15 cellular contexts compared by ENCODE assay signal in the genomic region with DNA sequence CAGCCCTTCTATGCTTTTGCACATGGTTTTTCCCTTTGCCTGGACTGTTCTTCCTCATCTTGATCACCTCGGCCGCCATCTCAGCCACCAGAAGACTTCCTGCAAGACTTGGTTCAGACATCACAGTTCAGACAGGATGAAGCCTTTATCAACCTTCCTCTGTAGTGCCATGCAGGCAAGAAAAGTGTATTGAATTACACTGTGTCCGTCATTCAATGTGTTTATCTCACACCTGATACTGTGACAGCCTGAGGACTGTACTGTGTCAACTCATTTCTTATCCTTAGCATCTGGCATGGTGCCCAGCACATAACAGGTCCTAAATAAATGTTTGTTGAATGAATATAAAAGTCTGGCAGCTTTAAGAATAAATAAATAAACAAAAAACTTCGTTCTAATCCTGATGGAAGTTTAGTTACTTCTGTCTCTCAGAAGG.
"Had no signal": no experiment of that assay in that cellular context is flagged by ENCODE, and none has a peak within 500 bp of the region (broad histone marks: within the 10 kb centered on the region; RNA-seq: fewer than 3 reads in every experiment).

No MANE protein-coding gene starts in this region.

- H3K36me3 ChIP-seq: ascending aorta, esophagus squamous epithelium, left lung, tibial nerve, vagina had no signal

- H3K4me1 ChIP-seq: ascending aorta, left lung, parathyroid adenoma, tibial nerve, vagina had no signal

- ATAC-seq: activated CD8-positive, alpha-beta T cell treated with anti-CD3 and anti-CD28 coated beads for 36 hours; activated naive CD8-positive, alpha-beta T cell treated with anti-CD3 and anti-CD28 coated beads, Interleukin-2, amount 50 U/mL, for 24 hours; left lung had no signal

- H3K27ac ChIP-seq: ascending aorta, esophagus squamous epithelium, left lung, parathyroid adenoma, tibial nerve, vagina had no signal

- DNase-seq: activated CD4-positive, alpha-beta T cell treated with anti-CD3 and anti-CD28 coated beads for 4 hours; activated CD8-positive, alpha-beta memory T cell treated with anti-CD3 and anti-CD28 coated beads, Interleukin-2, amount 50 U/mL, for 4 hours; activated CD8-positive, alpha-beta T cell treated with anti-CD3 and anti-CD28 coated beads for 36 hours; activated naive CD4-positive, alpha-beta T cell treated with Interleukin-2 at 50 U/mL for 16 hours; activated naive CD8-positive, alpha-beta T cell treated with anti-CD3 and anti-CD28 coated beads, Interleukin-2, amount 50 U/mL, for 24 hours; esophagus squamous epithelium; foreskin fibroblast; head of caudate nucleus; left lung; retina; T-helper 9 cell had no signal

- H3K27me3 ChIP-seq: ascending aorta, esophagus squamous epithelium, left lung, tibial nerve, vagina had no signal

- H3K9me3 ChIP-seq: esophagus squamous epithelium, left lung, vagina had no signal

- H3K4me3 ChIP-seq: ascending aorta, esophagus squamous epithelium, left lung, tibial nerve, vagina had no signal
